ENCODE assay signal across 1 cellular context in genomic region chr3:28916713-28917499, GRCh38.
TF ChIP-seq lines count a peak whose summit lies in the region.

No MANE protein-coding gene starts in this region.

TF ChIP-seq in GM23338, 12 proteins besides CTCF, POLR2A, EP300 and RAD21 (continued from another document):
- TF ChIP-seq ZNF462 (CRISPR knock-in tag; IDR thresholded peaks at IDR 0.05), result no peak
- TF ChIP-seq NANOG (IDR thresholded peaks at IDR 0.05; ENCODE audit: borderline replicate concordance), result no peak
- TF ChIP-seq ETS1 (IDR thresholded peaks at IDR 0.05), result no peak
- no peak for TF ChIP-seq EZH2phosphoT487 (IDR thresholded peaks at IDR 0.05; ENCODE audit: unreplicated experiment)
- no peak for TF ChIP-seq ZNF114 (CRISPR knock-in tag; IDR thresholded peaks at IDR 0.05)
- TF ChIP-seq EZH2 (IDR thresholded peaks at IDR 0.05; ENCODE audit: low read depth, unreplicated experiment), result no peak
- no peak for TF ChIP-seq STAT1 (IDR thresholded peaks at IDR 0.05; ENCODE audit: unreplicated experiment)
TF ChIP-seq in GM23338: peak in this region for 0.
